Comparison of ENCODE assay signal across 8 cellular contexts in the genomic region with DNA sequence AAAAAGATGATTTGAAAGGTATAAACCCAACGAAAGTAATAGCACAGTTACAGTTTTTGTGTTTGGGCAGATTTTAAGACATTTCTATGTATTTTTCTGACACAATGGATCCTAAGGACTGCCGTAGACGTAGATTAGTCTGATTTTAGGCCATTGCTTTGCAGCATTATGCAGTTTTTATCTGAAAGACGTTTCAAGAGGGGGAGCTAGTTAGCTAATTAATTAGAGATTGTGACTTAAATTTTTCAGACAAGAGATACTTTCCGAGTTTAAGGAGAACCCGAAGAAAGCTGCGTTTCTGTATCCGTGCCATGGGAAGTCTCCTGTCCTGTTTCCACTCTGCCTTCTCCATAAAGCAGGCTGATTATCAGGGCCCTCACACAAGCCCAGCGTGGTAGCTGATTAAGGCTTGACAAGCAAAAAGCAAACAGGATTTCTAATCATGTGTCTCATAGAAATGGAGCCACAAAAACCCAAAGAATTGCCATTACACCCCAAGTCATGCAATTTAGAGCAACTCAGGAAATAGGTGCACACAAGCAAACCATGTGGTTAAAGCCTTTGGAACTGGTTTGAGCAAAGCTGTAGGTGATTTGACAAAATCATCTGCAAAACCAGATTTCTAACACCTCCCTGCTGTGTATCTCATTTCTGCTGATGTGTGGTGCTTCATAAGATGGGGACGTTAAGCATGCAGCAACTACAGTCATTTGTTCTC.
DNase-seq lines count a peak whose midpoint lies in the region; ATAC-seq and TF ChIP-seq lines count a peak whose summit lies in the region.

No MANE protein-coding gene starts in this region.

- TF ChIP-seq CTCF in left ventricle myocardium inferior (IDR thresholded peaks at IDR 0.05; ENCODE audit: borderline replicate concordance) (peak; percentile 28), WERI-Rb-1 (IDR thresholded peaks at IDR 0.05; ENCODE audit: low read depth, low read length) (no peak), uterus (IDR thresholded peaks at IDR 0.05) (peak; percentile 16 to 38 (median 28)), prostate gland (IDR thresholded peaks at IDR 0.05) (peak in 1 of 4 experiments; percentile 26), RWPE1 (conservative IDR thresholded peaks at IDR 0.05; ENCODE audit: low read depth) (no peak)

- H3K27me3 Mint-ChIP-seq in immature natural killer cell (ENCODE audit: low read depth in 3 of 3) = peaks cover 2 to 8% (median 5%) of the 10 kb centered on the region in 3 donors

- H3K9me3 Mint-ChIP-seq in immature natural killer cell = no peaks in the 10 kb centered on the region

- DNase-seq in left ventricle myocardium inferior (no peak), left ventricle myocardium superior (no peak), WERI-Rb-1 (no peak), immature natural killer cell (peak; percentile 81 to 89 (median 86)), uterus (peak in 1 of 2 donors; percentile 19), prostate gland (ENCODE audit: low spot score) (no peak), RWPE1 (ENCODE audit: low spot score) (no peak)

- H3K4me3 ChIP-seq in left ventricle myocardium inferior (no peak overlapping the region), WERI-Rb-1 (ENCODE audit: low read depth, low read length) (peak overlapping the region; percentile 24), uterus (no peak overlapping the region), prostate gland (no peak overlapping the region)

- CTCF ChIA-PET in RWPE1 (lab: Yijun Ruan, JAX) = interaction anchor here (0.7 kb wide), 1 partner anchor 188 kb away, joined by 3 read pairs; no protein-coding TSS in a partner anchor

- intact Hi-C loops in left ventricle myocardium inferior (cut with micrococcal nuclease) = no loop called here
- intact Hi-C loops in left ventricle myocardium superior (cut with micrococcal nuclease) = no loop called here
- intact Hi-C loops in uterus (cut with DNase I; ENCODE audit: low total_unique reads) = no loop called here
- intact Hi-C loops in prostate gland (cut with DNase I) = loop anchor here (2.0 kb wide), 1 partner anchor 962 kb away; no protein-coding TSS in a partner anchor

- POLR2A ChIA-PET in RWPE1 (lab: Yijun Ruan, JAX; ENCODE audit: low non-redundant PET) = no interaction called here

- H3K27ac ChIP-seq in left ventricle myocardium inferior (replicated peaks) = no peak overlapping the region
- no peak overlapping the region for H3K27ac ChIP-seq in WERI-Rb-1
- H3K27ac ChIP-seq in uterus = no peak overlapping the region
- no peak overlapping the region for H3K27ac ChIP-seq in prostate gland
- no peak overlapping the region for H3K27ac ChIP-seq in RWPE1

- peaks cover 7% of the 10 kb centered on the region for H3K27me3 ChIP-seq in left ventricle myocardium inferior (ENCODE audit: low read depth)
- no peaks in the 10 kb centered on the region for H3K27me3 ChIP-seq in WERI-Rb-1 (ENCODE audit: insufficient read depth, low read depth, severe bottlenecking)
- no peaks in the 10 kb centered on the region for H3K27me3 ChIP-seq in uterus
- H3K27me3 ChIP-seq in prostate gland (replicated peaks; ENCODE audit: insufficient read depth) = no peaks in the 10 kb centered on the region

- H3K36me3 Mint-ChIP-seq in immature natural killer cell = peaks cover 0 to 10% (median 0%) of the 10 kb centered on the region in 3 donors

- no peak for TF ChIP-seq POLR2A in uterus (IDR thresholded peaks at IDR 0.05)
- TF ChIP-seq POLR2A in prostate gland (IDR thresholded peaks at IDR 0.05) = no peak

- WGBS in prostate gland = 22% methylated on average over 10 of the region's 10 CpGs

- H3K36me3 ChIP-seq in left ventricle myocardium inferior = no peaks in the 10 kb centered on the region
- H3K36me3 ChIP-seq in WERI-Rb-1 = no peaks in the 10 kb centered on the region
- H3K36me3 ChIP-seq in uterus = no peaks in the 10 kb centered on the region
- H3K36me3 ChIP-seq in prostate gland = no peaks in the 10 kb centered on the region

- H3K27ac Mint-ChIP-seq in immature natural killer cell = peak overlapping the region; percentile 83 to 98 (median 93)

- peaks cover 87% of the 10 kb centered on the region in 2 donors for H3K4me1 Mint-ChIP-seq in immature natural killer cell

- H3K9me3 ChIP-seq in left ventricle myocardium inferior (replicated peaks) = no peaks in the 10 kb centered on the region
- no peaks in the 10 kb centered on the region for H3K9me3 ChIP-seq in WERI-Rb-1 (ENCODE audit: severe bottlenecking)
- H3K9me3 ChIP-seq in uterus = no peaks in the 10 kb centered on the region
- H3K9me3 ChIP-seq in prostate gland = no peaks in the 10 kb centered on the region

- peak overlapping the region; percentile 80 to 90 (median 86) for H3K4me3 Mint-ChIP-seq in immature natural killer cell

- ATAC-seq in left ventricle myocardium superior (no peak), HG02973 (IDR thresholded peaks at IDR 0.05; ENCODE audit: unreplicated experiment) (no peak)

- no peaks in the 10 kb centered on the region for H3K4me1 ChIP-seq in left ventricle myocardium inferior
- H3K4me1 ChIP-seq in uterus = no peaks in the 10 kb centered on the region
- H3K4me1 ChIP-seq in prostate gland (replicated peaks) = no peaks in the 10 kb centered on the region

Comparison
In these comparisons a context has a peak if more than half of its experiments do, and no peak if none do; other contexts are left out.
1. DNase-seq: peak in immature natural killer cell (3 of 3); none in left ventricle myocardium inferior (single experiment), left ventricle myocardium superior (single experiment), WERI-Rb-1 (single experiment), prostate gland (single experiment) and RWPE1 (single experiment).
2. CTCF ChIP-seq: peak in left ventricle myocardium inferior (single experiment) and uterus (4 of 4); none in WERI-Rb-1 (single experiment) and RWPE1 (single experiment).